ENCODE assay signal across 1 cellular context in genomic region chr5:136104311-136104975, GRCh38.
TF ChIP-seq lines count a peak whose summit lies in the region.

No MANE protein-coding gene starts in this region.

TF ChIP-seq in H1, 55 proteins besides CTCF, POLR2A, EP300 and RAD21 (continued from another document):
- TF ChIP-seq MAFK (IDR thresholded peaks at IDR 0.05; ENCODE audit: low read depth, low read length) (no peak), POLR2AphosphoS5 (IDR thresholded peaks at IDR 0.05; ENCODE audit: low read depth, low read length) (no peak), HDAC2 (IDR thresholded peaks at IDR 0.05; ENCODE audit: borderline replicate concordance in 1 of 2, low read depth in 2 of 2, low read length in 2 of 2) (no peak), ASH2L (IDR thresholded peaks at IDR 0.05; ENCODE audit: low read length) (no peak), CTBP2 (IDR thresholded peaks at IDR 0.05; ENCODE audit: borderline replicate concordance, insufficient read depth, insufficient read length, low read length) (no peak), RXRA (IDR thresholded peaks at IDR 0.05; ENCODE audit: insufficient read depth, low read depth, low read length) (no peak), RBBP5 (IDR thresholded peaks at IDR 0.05; ENCODE audit: borderline replicate concordance, low read depth, low read length) (no peak), USF2 (IDR thresholded peaks at IDR 0.05; ENCODE audit: low read length) (no peak), SAP30 (IDR thresholded peaks at IDR 0.05; ENCODE audit: insufficient read depth, insufficient replicate concordance, low read length) (no peak), JUND (IDR thresholded peaks at IDR 0.05; ENCODE audit: low read length) (no peak), CHD2 (IDR thresholded peaks at IDR 0.05; ENCODE audit: low read length) (no peak)
